Comparison of ENCODE assay signal across 8 cellular contexts in genomic region chr1:93349231-93350135, GRCh38. TPM values are rescaled to one million over a fixed set of nuclear protein-coding genes. Genes with fewer than 3 reads are reported as not detected.
DNase-seq lines count a peak whose midpoint lies in the region; ATAC-seq and TF ChIP-seq lines count a peak whose summit lies in the region.

No MANE protein-coding gene starts in this region.

- H3K9me3 ChIP-seq in heart left ventricle, result no peaks in the 10 kb centered on the region
- H3K9me3 ChIP-seq in gastroesophageal sphincter, result no peaks in the 10 kb centered on the region
- H3K9me3 ChIP-seq in transverse colon, result no peaks in the 10 kb centered on the region

- TF ChIP-seq EP300 in gastroesophageal sphincter (IDR thresholded peaks at IDR 0.05), result no peak
- no peak for TF ChIP-seq EP300 in transverse colon (IDR thresholded peaks at IDR 0.05; ENCODE audit: low read depth)

- H3K36me3 ChIP-seq in heart left ventricle, result peaks cover 0 to 23% (median 8%) of the 10 kb centered on the region in 9 donors
- H3K36me3 ChIP-seq in gastroesophageal sphincter, result peaks cover 0 to 6% of the 10 kb centered on the region in 2 donors
- peaks cover 0 to under 1% (median 0%) of the 10 kb centered on the region in 4 donors for H3K36me3 ChIP-seq in transverse colon

- 56 to 66% (median 59%) methylated on average over 7 of the region's 7 CpGs for WGBS in heart left ventricle, 4 donors
- WGBS in gastroesophageal sphincter (ENCODE audit: low coverage in 1 of 2), 2 donors, result 47 to 48% methylated on average over 7 of the region's 7 CpGs
- WGBS in transverse colon (ENCODE audit: low coverage in 1 of 2), 2 donors, result 54 to 55% methylated on average over 7 of the region's 7 CpGs

- H3K4me1 ChIP-seq in heart left ventricle, result peaks cover 0 to 68% (median 51%) of the 10 kb centered on the region in 12 donors
- H3K4me1 ChIP-seq in gastroesophageal sphincter, result peaks cover 0 to 82% (median 22%) of the 10 kb centered on the region in 3 donors
- peaks cover 6 to 68% (median 26%) of the 10 kb centered on the region in 4 donors for H3K4me1 ChIP-seq in transverse colon

- H3K36me3 Mint-ChIP-seq in activated B cell treated with CpG ODN at 0.5 μM for 24 hours (ENCODE audit: low read depth), result peaks cover 59% of the 10 kb centered on the region

- in situ Hi-C loops in transverse colon (cut with MboI; ENCODE audit: low pct_ligation_motif_present in 1 of 4, low pct_unique_long_range_greater_than_20kb in 1 of 4, low sequenced_read_pairs in 3 of 4), result no loop called here

- TF ChIP-seq CTCF in heart left ventricle (IDR thresholded peaks at IDR 0.05), result no peak
- no peak for TF ChIP-seq CTCF in activated B cell treated with CpG ODN at 0.5 μM for 24 hours (IDR thresholded peaks at IDR 0.05)
- TF ChIP-seq CTCF in gastroesophageal sphincter (IDR thresholded peaks at IDR 0.05), result no peak
- no peak for TF ChIP-seq CTCF in transverse colon (IDR thresholded peaks at IDR 0.05)

- TF ChIP-seq POLR2A in heart left ventricle (IDR thresholded peaks at IDR 0.05) (no peak), gastroesophageal sphincter (IDR thresholded peaks at IDR 0.05) (no peak), transverse colon (IDR thresholded peaks at IDR 0.05) (no peak)

- no peaks in the 10 kb centered on the region for H3K27me3 Mint-ChIP-seq in activated B cell treated with CpG ODN at 0.5 μM for 24 hours

- POLR2A ChIA-PET in activated B cell treated with CpG ODN at 0.5 μM for 24 hours (lab: Charles Lee), result no interaction called here

- peaks cover 57% of the 10 kb centered on the region for H3K4me1 Mint-ChIP-seq in activated B cell treated with CpG ODN at 0.5 μM for 24 hours

- H3K27me3 ChIP-seq in heart left ventricle, result no peaks in the 10 kb centered on the region
- H3K27me3 ChIP-seq in gastroesophageal sphincter, result no peaks in the 10 kb centered on the region
- no peaks in the 10 kb centered on the region for H3K27me3 ChIP-seq in transverse colon

- H3K27ac Mint-ChIP-seq in activated B cell treated with CpG ODN at 0.5 μM for 24 hours, result no peak overlapping the region

- H3K27ac ChIP-seq in heart left ventricle (peak overlapping the region in 1 of 12 donors; percentile 5), gastroesophageal sphincter (no peak overlapping the region), transverse colon (no peak overlapping the region)

- no peaks in the 10 kb centered on the region for H3K9me3 Mint-ChIP-seq in activated B cell treated with CpG ODN at 0.5 μM for 24 hours

- CTCF ChIA-PET in activated B cell treated with CpG ODN at 0.5 μM for 24 hours (lab: Charles Lee), result no interaction called here

- H3K4me3 Mint-ChIP-seq in activated B cell treated with CpG ODN at 0.5 μM for 24 hours, result peak overlapping the region; percentile 56

- ATAC-seq in heart left ventricle, result no peak
- ATAC-seq in left cardiac atrium, result no peak
- ATAC-seq in activated B cell treated with CpG ODN at 0.5 μM for 24 hours (ENCODE audit: low read depth), result no peak
- no peak for ATAC-seq in gastroesophageal sphincter

- intact Hi-C loops in heart left ventricle (cut with DNase I), result loop anchor here in 6 of 10 donors (5.0 to 10.0 kb wide), 7 partner anchors 42 to 498 kb away; partner anchors contain the start of genes CCDC18 (in 2 of the 6), TMED5 (in 2 of the 6) and MTF2 (in 1 of the 6)
- intact Hi-C loops in left cardiac atrium (cut with DNase I), result loop anchor here in 1 of 2 donors (5.0 kb wide), 1 partner anchor 208 kb away; no protein-coding TSS in a partner anchor
- intact Hi-C loops in activated B cell treated with CpG ODN at 0.5 μM for 24 hours (cut with micrococcal nuclease), result loop anchor here (5.0 to 10.0 kb wide), 9 partner anchors 335 to 1068 kb away; partner anchors contain the start of genes ABCD3, BCAR3, DIPK1A and EVI5
- intact Hi-C loops in transverse colon (cut with DNase I; ENCODE audit: low total_unique reads), result no loop called here

- peak overlapping the region in 9 of 12 donors; percentile 76 to 98 (median 91) for H3K4me3 ChIP-seq in heart left ventricle
- peak overlapping the region; percentile 77 to 84 for H3K4me3 ChIP-seq in gastroesophageal sphincter
- H3K4me3 ChIP-seq in transverse colon, result peak overlapping the region in 3 of 4 donors; percentile 3 to 96 (median 94)

- DNase-seq in heart left ventricle, result no peak
- DNase-seq in left cardiac atrium, result no peak
- no peak for DNase-seq in activated B cell treated with CpG ODN at 0.5 μM for 24 hours
- no peak for DNase-seq in transverse colon
- no peak for DNase-seq in NCI-H526 treated with DMSO at 0.1 percent for 48 hours (lab: John Stamatoyannopoulos, UW)
- no peak for DNase-seq in SIG-M5 treated with dmso at 0.1 percent for 504 hours (lab: John Stamatoyannopoulos, UW; ENCODE audit: unreplicated experiment)
- no peak for DNase-seq in SW480 (ENCODE audit: low spot score)

RNA-seq across cellular contexts. Expression of gene DR1, which starts 3.8 kb away (rescaled TPM):
- total RNA-seq in heart left ventricle, result 10 to 100 TPM; 21.6 to 45.1 (median 37.8) TPM
- polyA plus RNA-seq in heart left ventricle, result 10 to 100 TPM in 1 of 2 donors, 1 to 10 TPM in 1; 4.6 to 29.3 TPM
- 10 to 100 TPM; 33.2 to 41.0 TPM for total RNA-seq in left cardiac atrium
- 62.3 and 62.9 TPM in 2 replicates for total RNA-seq in activated B cell treated with CpG ODN at 0.5 μM for 24 hours
- 10 to 100 TPM; 35.0 to 38.6 (median 35.3) TPM for total RNA-seq in gastroesophageal sphincter
- 10 to 100 TPM; 12.3 to 47.5 (median 32.9) TPM for total RNA-seq in transverse colon
